Comparison of ENCODE assay signal across 11 cellular contexts in the genomic region with DNA sequence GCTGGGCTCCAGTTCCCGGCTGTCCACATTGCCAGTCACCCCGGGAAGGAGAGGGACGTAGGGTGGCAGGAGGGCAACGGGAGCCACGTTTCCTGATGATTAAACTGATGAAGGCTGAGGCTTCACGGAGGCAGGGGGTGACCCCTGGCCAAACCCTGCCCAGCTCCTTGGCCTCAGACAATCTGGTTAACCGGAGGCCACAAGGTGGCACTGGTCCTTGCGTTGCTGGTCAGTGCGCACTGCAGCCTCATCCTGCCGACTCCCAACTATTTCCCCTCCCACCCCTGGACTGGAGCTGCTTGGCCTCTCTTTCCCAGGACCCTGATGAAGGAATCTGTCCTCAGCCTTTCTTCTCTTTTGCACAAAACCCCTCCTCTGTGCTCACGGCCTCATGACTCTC.
DNase-seq lines count a peak whose midpoint lies in the region; ATAC-seq and TF ChIP-seq lines count a peak whose summit lies in the region.
"Had no signal": no experiment of that assay in that cellular context is flagged by ENCODE, and none has a peak within 500 bp of the region (broad histone marks: within the 10 kb centered on the region; RNA-seq: fewer than 3 reads in every experiment).

No MANE protein-coding gene starts in this region.

- peaks cover 40 to 80% (median 59%) of the 10 kb centered on the region in 3 donors for H3K27me3 Mint-ChIP-seq in CD14-positive monocyte (ENCODE audit: low read depth in 3 of 3)
- H3K27me3 Mint-ChIP-seq in nephron progenitor cell (ENCODE audit: low read depth, poor library complexity) = peaks cover 60% of the 10 kb centered on the region

- TF ChIP-seq POLR2A in erythroblast (IDR thresholded peaks at IDR 0.05; ENCODE audit: low read length) (no peak), lower leg skin (IDR thresholded peaks at IDR 0.05) (no peak)

- ATAC-seq in HG03045 (IDR thresholded peaks at IDR 0.05; ENCODE audit: unreplicated experiment) = no peak

- H3K4me3 ChIP-seq in lower leg skin (ENCODE audit: low read depth, poor library complexity, severe bottlenecking) = no peak overlapping the region

- TF ChIP-seq CTCF in CD14-positive monocyte (IDR thresholded peaks at IDR 0.05) (peak; percentile 45), nephron progenitor cell (IDR thresholded peaks at IDR 0.05) (peak; percentile 53), lower leg skin (IDR thresholded peaks at IDR 0.05) (no peak)

- H3K4me1 Mint-ChIP-seq in CD14-positive monocyte (peaks cover 12% of the 10 kb centered on the region), nephron progenitor cell (peaks cover 35% of the 10 kb centered on the region)

- WGBS in lower leg skin, 2 donors = 46 to 48% methylated on average over 11 of the region's 11 CpGs

- H3K9me3 Mint-ChIP-seq in CD14-positive monocyte = peaks cover 0 to 2% (median 0%) of the 10 kb centered on the region in 7 donors
- no peaks in the 10 kb centered on the region for H3K9me3 Mint-ChIP-seq in nephron progenitor cell
- H3K9me3 Mint-ChIP-seq: activated naive CD8-positive, alpha-beta T cell treated with anti-CD3 and anti-CD28 coated beads, Interleukin-2, amount 10 ng/mL, durations not matched to agents 7 days and 5 days had no signal

- intact Hi-C loops in CD14-positive monocyte (cut with micrococcal nuclease) = no loop called here
- intact Hi-C loops in lower leg skin (cut with DNase I; ENCODE audit: low total_unique reads) = no loop called here

- H3K4me3 Mint-ChIP-seq in CD14-positive monocyte (peak overlapping the region in 1 of 2 donors; percentile 24), nephron progenitor cell (no peak overlapping the region)
- H3K4me3 Mint-ChIP-seq: activated naive CD8-positive, alpha-beta T cell treated with anti-CD3 and anti-CD28 coated beads, Interleukin-2, amount 10 ng/mL, durations not matched to agents 7 days and 5 days had no signal

- DNase-seq in CD14-positive monocyte (ENCODE audit: low spot score) (no peak), NCI-H460 (ENCODE audit: extremely low read depth, low read depth) (peak; percentile 22), erythroblast (lab: John Stamatoyannopoulos, UW) (peak; percentile 12 to 13), nephron progenitor cell (peak; percentile 59), GM19238 (ENCODE audit: insufficient read length, low spot score) (no peak), lower leg skin (ENCODE audit: low spot score in 2 of 2) (no peak), SIG-M5 treated with dmso at 0.1 percent for 504 hours (lab: John Stamatoyannopoulos, UW; ENCODE audit: unreplicated experiment) (no peak)
- DNase-seq: activated naive CD8-positive, alpha-beta T cell treated with anti-CD3 and anti-CD28 coated beads, Interleukin-2, amount 10 ng/mL, durations not matched to agents 7 days and 5 days; NCI-H187; stimulated activated CD4-positive, alpha-beta T cell treated with anti-CD3 and anti-CD28 coated beads, Interleukin-15, amount 100 ng/mL, for 24 hours had no signal

- no peaks in the 10 kb centered on the region for H3K36me3 Mint-ChIP-seq in CD14-positive monocyte
- no peaks in the 10 kb centered on the region for H3K36me3 Mint-ChIP-seq in nephron progenitor cell (ENCODE audit: low read depth)
- H3K36me3 Mint-ChIP-seq: activated naive CD8-positive, alpha-beta T cell treated with anti-CD3 and anti-CD28 coated beads, Interleukin-2, amount 10 ng/mL, durations not matched to agents 7 days and 5 days had no signal

- H3K27ac Mint-ChIP-seq in CD14-positive monocyte (peak overlapping the region in 2 of 7 donors; percentile 27 to 38), nephron progenitor cell (no peak overlapping the region)
- H3K27ac Mint-ChIP-seq: activated naive CD8-positive, alpha-beta T cell treated with anti-CD3 and anti-CD28 coated beads, Interleukin-2, amount 10 ng/mL, durations not matched to agents 7 days and 5 days had no signal

Comparison
In these comparisons a context has a peak if more than half of its experiments do, and no peak if none do; other contexts are left out.
1. DNase-seq: peak in NCI-H460 (single experiment), erythroblast (2 of 2) and nephron progenitor cell (single experiment); none in CD14-positive monocyte (single experiment), GM19238 (single experiment), lower leg skin (0 of 2) and SIG-M5 treated with dmso at 0.1 percent for 504 hours (single experiment).
2. CTCF ChIP-seq: peak in CD14-positive monocyte (single experiment) and nephron progenitor cell (single experiment); none in lower leg skin (0 of 3).